In the genomic region with DNA sequence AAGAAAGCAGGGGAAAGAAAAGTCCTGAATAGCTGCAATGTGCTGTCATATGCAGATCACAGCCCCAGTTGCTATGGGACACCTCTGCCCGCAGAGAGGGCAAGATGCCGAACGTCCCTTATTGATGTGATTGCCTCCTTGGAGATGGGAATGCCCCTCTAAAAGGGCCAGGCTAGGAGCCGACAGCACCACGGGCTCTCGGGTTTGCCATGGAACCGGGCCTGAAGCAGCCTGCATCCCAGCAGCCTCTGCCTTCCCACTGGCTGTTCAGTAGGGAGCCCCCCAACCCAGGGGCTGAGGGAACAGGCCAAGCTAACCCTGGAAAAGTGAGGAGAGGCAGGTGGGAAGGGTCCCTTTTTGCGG, we compare ENCODE assay signal across 12 cellular contexts.
A peak's percentile ranks its signal among the peaks of the same experiment; 100 is the strongest.
DNase-seq lines count a peak whose midpoint lies in the region; ATAC-seq, FAIRE-seq and TF ChIP-seq lines count a peak whose summit lies in the region.
"Had no signal": no experiment of that assay in that cellular context is flagged by ENCODE, and none has a peak within 500 bp of the region (broad histone marks: within the 10 kb centered on the region; RNA-seq: fewer than 3 reads in every experiment).

No MANE protein-coding gene starts in this region.

- no peaks in the 10 kb centered on the region for H3K9me1 ChIP-seq in IMR-90 (ENCODE audit: insufficient read depth, low read length)

- H2AK9ac ChIP-seq in IMR-90 (replicated peaks; ENCODE audit: low read depth, low read length, poor library complexity), result no peak overlapping the region

- H3K79me1 ChIP-seq in IMR-90 (ENCODE audit: low read depth in 1 of 2, low read length in 2 of 2), result no peaks in the 10 kb centered on the region
- H3K79me1 ChIP-seq in H1 (ENCODE audit: low read depth, low read length), result no peaks in the 10 kb centered on the region

- H3K9me3 ChIP-seq in IMR-90 (ENCODE audit: control insufficient read depth, insufficient read depth, low read length) (peaks cover 3% of the 10 kb centered on the region; the same call in 1 of the 2 replicates), H1 (ENCODE audit: insufficient read depth in 2 of 2, low read depth in 1 of 2, low read length in 1 of 2) (peaks cover 0 to 4% of the 10 kb centered on the region in 2 experiments; a peak in 1 of 4 replicates), stomach (no peaks in the 10 kb centered on the region)

- H3K4me2 ChIP-seq in IMR-90 (ENCODE audit: low read depth, low read length), result no peak overlapping the region
- H3K4me2 ChIP-seq in H1 (ENCODE audit: insufficient read depth in 1 of 2, low read depth in 2 of 2, low read length in 2 of 2), result no peak overlapping the region

- ATAC-seq in IMR-90 (ENCODE audit: low read depth) (no peak), HG03175 (IDR thresholded peaks at IDR 0.05; ENCODE audit: unreplicated experiment) (no peak), GM19455 (IDR thresholded peaks at IDR 0.05; ENCODE audit: unreplicated experiment) (no peak)
- ATAC-seq: foreskin keratinocyte had no signal

- in situ Hi-C loops in IMR-90 (cut with MboI; ENCODE audit: low sequenced_read_pairs), result no loop called here

- H3K18ac ChIP-seq in IMR-90 (ENCODE audit: low read depth, low read length) (no peak overlapping the region), H1 (ENCODE audit: extremely low read depth, low read length) (no peak overlapping the region; the same call in 1 of the 2 replicates)

- H2BK15ac ChIP-seq in IMR-90 (ENCODE audit: low read depth, low read length), result 0 out of 3 replicates have a peak overlapping the region, but pooled peaks have one; percentile 17
- H2BK15ac ChIP-seq in H1 (ENCODE audit: low read length), result no peak overlapping the region

- CTCF ChIA-PET in IMR-90 (lab: Yijun Ruan, JAX), result no interaction called here
- CTCF ChIA-PET in H1 (lab: Charles Lee; ENCODE audit: partially characterized antibody), result interaction anchor here (1.0 kb wide), 1 partner anchor 205 kb away, joined by 3 read pairs; no protein-coding TSS in a partner anchor

- TF ChIP-seq RAD21 in IMR-90 (IDR thresholded peaks at IDR 0.05; ENCODE audit: low read length), result no peak
- no peak for TF ChIP-seq RAD21 in H1 (IDR thresholded peaks at IDR 0.05 in 1 of 2, conservative IDR thresholded peaks at IDR 0.05 in 1 of 2; ENCODE audit: low read depth in 2 of 2, low read length in 2 of 2)

- FAIRE-seq in H1 (lab: Jason Lieb, UNC), result no peak

- no peaks in the 10 kb centered on the region for H3K23me2 ChIP-seq in H1 (ENCODE audit: low read depth, low read length)

- H3K27me3 ChIP-seq in IMR-90 (ENCODE audit: control insufficient read depth, insufficient read depth, low read length), result no peaks in the 10 kb centered on the region
- no peaks in the 10 kb centered on the region for H3K27me3 ChIP-seq in H1 (replicated peaks in 1 of 4; ENCODE audit: control insufficient read depth in 3 of 4, extremely low read depth in 1 of 4, insufficient read depth in 3 of 4, low read length in 3 of 4)
- H3K27me3 ChIP-seq in stomach, result no peaks in the 10 kb centered on the region
- H3K27me3 ChIP-seq: foreskin keratinocyte had no signal

- no CpG with 5 or more reads among the region's 8 CpGs for WGBS in IMR-90 (ENCODE audit: extremely low coverage in 2 of 2, insufficient read length in 1 of 2), 2 experiments
- WGBS in H1 (ENCODE audit: extremely low coverage in 1 of 2, insufficient coverage in 1 of 2, insufficient read length in 1 of 2, insufficient replicate concordance in 2 of 2, low coverage in 1 of 2, low lambda C conversion rate in 2 of 2, missing lambda C conversion rate in 1 of 2), 2 experiments, result 84% methylated on average over 8 of the region's 8 CpGs; no CpG with 5 or more reads in 1 of the 2 experiments
- WGBS in stomach, 5 donors, result 76 to 82% (median 79%) methylated on average over 5 to 8 of the region's 8 CpGs

- POLR2A ChIA-PET in IMR-90 (lab: Charles Lee; ENCODE audit: unreplicated experiment) (no interaction called here), H1 (lab: Charles Lee; ENCODE audit: partially characterized antibody) (interaction anchor here (1.7 kb wide), 1 partner anchor 11 kb away, joined by 4 read pairs; no protein-coding TSS in a partner anchor)

- H4K8ac ChIP-seq in IMR-90 (ENCODE audit: low read depth in 2 of 2, low read length in 2 of 2), result no peak overlapping the region
- H4K8ac ChIP-seq in H1 (ENCODE audit: extremely low read depth, insufficient read depth, low read length), result no peak overlapping the region

- H3K4me1 ChIP-seq in IMR-90 (ENCODE audit: control insufficient read depth, insufficient read depth, low read length) (peaks cover 2% of the 10 kb centered on the region), H1 (replicated peaks in 1 of 4; ENCODE audit: control insufficient read depth in 3 of 4, insufficient read depth in 4 of 4, low read length in 3 of 4) (peaks cover 0 to 4% (median 2%) of the 10 kb centered on the region in 4 experiments; a peak in 3 of 7 replicates), stomach (peaks cover 26 to 49% (median 39%) of the 10 kb centered on the region in 4 donors)

- H4K91ac ChIP-seq in IMR-90 (ENCODE audit: insufficient read depth, low read depth, low read length) (no peak overlapping the region), H1 (replicated peaks; ENCODE audit: insufficient read length, low read length) (no peak overlapping the region)

- no peak overlapping the region for H3K27ac ChIP-seq in IMR-90 (ENCODE audit: insufficient read depth, low read length)
- H3K27ac ChIP-seq in H1 (ENCODE audit: low read depth, low read length), result no peak overlapping the region
- peak overlapping the region; percentile 75 to 86 (median 81) for H3K27ac ChIP-seq in stomach
- H3K27ac ChIP-seq: foreskin keratinocyte had no signal

- H4K5ac ChIP-seq in IMR-90 (ENCODE audit: low read depth, low read length) (no peak overlapping the region), H1 (ENCODE audit: insufficient read length, low read depth, low read length) (no peak overlapping the region)

- TF ChIP-seq CTCF in IMR-90 (conservative IDR thresholded peaks at IDR 0.05; ENCODE audit: low read depth, low read length) (no peak), H1 (IDR thresholded peaks at IDR 0.05; ENCODE audit: control extremely low read depth in 1 of 3, insufficient read depth in 1 of 3, low read depth in 1 of 3, low read length in 3 of 3) (no peak), stomach (IDR thresholded peaks at IDR 0.05) (no peak)

- H2AK5ac ChIP-seq in IMR-90 (ENCODE audit: low read depth, low read length) (no peak overlapping the region; the same call in 1 of the 2 replicates), H1 (ENCODE audit: low read depth, low read length) (no peak overlapping the region)

- TF ChIP-seq EP300 in H1 (IDR thresholded peaks at IDR 0.05; ENCODE audit: borderline replicate concordance in 1 of 2, low read depth in 2 of 2, low read length in 2 of 2) (no peak), stomach (IDR thresholded peaks at IDR 0.05) (no peak)

- 0 out of 2 replicates have a peak overlapping the region, but pooled peaks have one; percentile 39 for H2BK12ac ChIP-seq in H1 (ENCODE audit: low read depth, low read length)

- H2BK5ac ChIP-seq in IMR-90 (ENCODE audit: low read depth, low read length, poor library complexity, severe bottlenecking), result no peak overlapping the region
- H2BK5ac ChIP-seq in H1 (ENCODE audit: low read depth, low read length), result no peak overlapping the region

- dilution Hi-C loops in IMR-90 (cut with HindIII; ENCODE audit: low sequenced_read_pairs, unreplicated experiment), result no loop called here

- H4K20me1 ChIP-seq in IMR-90 (ENCODE audit: insufficient read depth, low read length) (no peaks in the 10 kb centered on the region), H1 (replicated peaks in 1 of 2; ENCODE audit: control insufficient read depth in 1 of 2, insufficient read depth in 2 of 2, low read length in 2 of 2) (no peaks in the 10 kb centered on the region)

- no TSS peak for BruUV-seq in IMR-90 (replicated peaks; lab: Mats Ljungman, UMichigan)

- H2BK120ac ChIP-seq in IMR-90 (ENCODE audit: low read depth, low read length) (no peak overlapping the region), H1 (replicated peaks; ENCODE audit: low read depth, low read length) (no peak overlapping the region)

- intact Hi-C loops in IMR-90 (cut with micrococcal nuclease) (no loop called here), stomach (cut with DNase I; ENCODE audit: low total_unique reads) (no loop called here)

- H3K79me2 ChIP-seq in H1 (ENCODE audit: control insufficient read depth in 1 of 2, insufficient read depth in 2 of 2, low read length in 2 of 2), result no peaks in the 10 kb centered on the region

- H3K56ac ChIP-seq in IMR-90 (ENCODE audit: extremely low read depth, insufficient read depth, low read length) (no peak overlapping the region), H1 (replicated peaks; ENCODE audit: insufficient read length, low read depth, low read length) (no peak overlapping the region)

- H3K23ac ChIP-seq in IMR-90 (ENCODE audit: low read depth, low read length) (no peak overlapping the region), H1 (ENCODE audit: insufficient read length) (no peak overlapping the region)

- H3K4me3 ChIP-seq in IMR-90 (ENCODE audit: insufficient read depth, low read depth, low read length) (no peak overlapping the region), H1 (ENCODE audit: extremely low read depth in 1 of 4, insufficient read depth in 2 of 4, low read depth in 3 of 4, low read length in 4 of 4) (no peak overlapping the region), stomach (no peak overlapping the region)

- 0 out of 2 replicates have a peak overlapping the region, but pooled peaks have one; percentile 30 for H3K14ac ChIP-seq in IMR-90 (replicated peaks; ENCODE audit: low read depth, low read length)
- no peak overlapping the region for H3K14ac ChIP-seq in H1 (ENCODE audit: insufficient read length)

- H2AFZ ChIP-seq in IMR-90 (replicated peaks; ENCODE audit: low read length, poor library complexity), result no peak overlapping the region
- H2AFZ ChIP-seq in H1 (ENCODE audit: low read length), result no peak overlapping the region

- no peak overlapping the region for H3K9ac ChIP-seq in IMR-90 (ENCODE audit: low read depth, low read length)
- H3K9ac ChIP-seq in H1 (replicated peaks in 1 of 4; ENCODE audit: extremely low read depth in 1 of 4, low read depth in 3 of 4, low read length in 3 of 4), result no peak overlapping the region

- DNase-seq in IMR-90 (no peak), H1 (ENCODE audit: low read depth in 1 of 2, low spot score in 2 of 2) (no peak), midbrain (lab: John Stamatoyannopoulos, UW) (peak; percentile 60), stomach (no peak), NCI-H2171 treated with DMSO at 0.1 percent for 48 hours (lab: John Stamatoyannopoulos, UW) (no peak), foreskin melanocyte (no peak)
- DNase-seq: AML-193; effector memory CD4-positive, alpha-beta T cell; foreskin keratinocyte; OCI-M1 had no signal

- H3K36me3 ChIP-seq in IMR-90 (ENCODE audit: control insufficient read depth, insufficient read depth, low read length) (no peaks in the 10 kb centered on the region), H1 (ENCODE audit: control insufficient read depth in 2 of 4, insufficient read depth in 4 of 4, low read length in 3 of 4) (no peaks in the 10 kb centered on the region), stomach (no peaks in the 10 kb centered on the region)

- TF ChIP-seq POLR2A in IMR-90 (IDR thresholded peaks at IDR 0.05; ENCODE audit: low read depth, low read length) (no peak), H1 (IDR thresholded peaks at IDR 0.05; ENCODE audit: control extremely low read depth in 1 of 2, low read depth in 2 of 2, low read length in 2 of 2) (no peak), stomach (IDR thresholded peaks at IDR 0.05) (no peak)

- H3K4ac ChIP-seq in IMR-90 (ENCODE audit: low read depth, low read length) (no peak overlapping the region), H1 (replicated peaks; ENCODE audit: insufficient read length, low read depth, low read length) (no peak overlapping the region)

- H2BK20ac ChIP-seq in IMR-90 (ENCODE audit: low read depth, low read length), result no peak overlapping the region
- no peak overlapping the region for H2BK20ac ChIP-seq in H1 (ENCODE audit: low read length)

Comparison
In these comparisons a context has a peak if more than half of its experiments do, and no peak if none do; other contexts are left out.
1. H3K27ac ChIP-seq: peak in stomach (5 of 5); none in IMR-90 (single experiment) and H1 (single experiment).